In genomic region chr22:44574581-44575343, GRCh38 we compare ENCODE assay signal across 20 cellular contexts.
DNase-seq lines count a peak whose midpoint lies in the region; ATAC-seq and TF ChIP-seq lines count a peak whose summit lies in the region.
"Had no signal": no experiment of that assay in that cellular context is flagged by ENCODE, and none has a peak within 500 bp of the region (broad histone marks: within the 10 kb centered on the region; RNA-seq: fewer than 3 reads in every experiment).

No MANE protein-coding gene starts in this region.

- H3K4me3 Mint-ChIP-seq in activated naive CD8-positive, alpha-beta T cell treated with anti-CD3 and anti-CD28 coated beads, Interleukin-2, amount 10 ng/mL, durations not matched to agents 7 days and 5 days = no peak overlapping the region
- H3K4me3 Mint-ChIP-seq in activated naive CD8-positive, alpha-beta T cell treated with anti-CD3 and anti-CD28 coated beads, Interleukin-2, amount 50 U/mL, for 24 hours = no peak overlapping the region
- no peak overlapping the region for H3K4me3 Mint-ChIP-seq in stimulated activated naive B cell treated with anti-CD40 and anti-IgM and Interleukin-4, amounts not matched to agents 10 μg/mL and 1 μg/mL and 100 μg/mL, for 72 hours
- H3K4me3 Mint-ChIP-seq: CD4-positive, alpha-beta memory T cell; neural progenitor cell had no signal

- peaks cover 6% of the 10 kb centered on the region for H3K4me1 Mint-ChIP-seq in activated naive CD8-positive, alpha-beta T cell treated with anti-CD3 and anti-CD28 coated beads, Interleukin-2, amount 10 ng/mL, durations not matched to agents 7 days and 5 days
- no peaks in the 10 kb centered on the region for H3K4me1 Mint-ChIP-seq in activated naive CD8-positive, alpha-beta T cell treated with anti-CD3 and anti-CD28 coated beads, Interleukin-2, amount 50 U/mL, for 24 hours
- peaks cover 0 to 2% of the 10 kb centered on the region in 2 donors for H3K4me1 Mint-ChIP-seq in stimulated activated naive B cell treated with anti-CD40 and anti-IgM and Interleukin-4, amounts not matched to agents 10 μg/mL and 1 μg/mL and 100 μg/mL, for 72 hours

- DNase-seq in activated naive CD8-positive, alpha-beta T cell treated with anti-CD3 and anti-CD28 coated beads, Interleukin-2, amount 10 ng/mL, durations not matched to agents 7 days and 5 days = peak; percentile 13
- no peak for DNase-seq in activated naive CD8-positive, alpha-beta T cell treated with anti-CD3 and anti-CD28 coated beads, Interleukin-2, amount 50 U/mL, for 24 hours
- peak; percentile 4 for DNase-seq in WERI-Rb-1
- DNase-seq in right cardiac atrium = no peak
- DNase-seq in stomach = peak; percentile 16
- DNase-seq in C1 segment of cervical spinal cord (lab: John Stamatoyannopoulos, UW) = no peak
- DNase-seq in NCI-H1930 (lab: John Stamatoyannopoulos, UW) = no peak
- no peak for DNase-seq in stimulated activated naive B cell treated with anti-CD40 and anti-IgM and Interleukin-4, amounts not matched to agents 10 μg/mL and 1 μg/mL and 100 μg/mL, for 72 hours
- DNase-seq: activated CD4-positive, alpha-beta T cell treated with anti-CD3 and anti-CD28 coated beads, Interleukin-2, amount 50 U/mL, for 48 hours; CD4-positive, alpha-beta memory T cell; kidney; midbrain; NCI-H1694 treated with DMSO at 0.1 percent for 48 hours; NCI-H345; SHP77; stimulated activated CD4-positive, alpha-beta T cell treated with anti-CD3 and anti-CD28 coated beads, Interleukin-15, amount 100 ng/mL, for 24 hours; stimulated activated naive CD4-positive, alpha-beta T cell; T-helper 1 cell had no signal

- ATAC-seq in activated naive CD8-positive, alpha-beta T cell treated with anti-CD3 and anti-CD28 coated beads, Interleukin-2, amount 10 ng/mL, durations not matched to agents 7 days and 5 days (ENCODE audit: low read depth) = no peak
- ATAC-seq in activated naive CD8-positive, alpha-beta T cell treated with anti-CD3 and anti-CD28 coated beads, Interleukin-2, amount 50 U/mL, for 24 hours = no peak
- ATAC-seq in right cardiac atrium = peak; percentile 21 to 32
- ATAC-seq in stimulated activated naive B cell treated with anti-CD40 and anti-IgM and Interleukin-4, amounts not matched to agents 10 μg/mL and 1 μg/mL and 100 μg/mL, for 72 hours (replicated peaks) = no peak

- peaks cover 12% of the 10 kb centered on the region for H3K27me3 Mint-ChIP-seq in activated naive CD8-positive, alpha-beta T cell treated with anti-CD3 and anti-CD28 coated beads, Interleukin-2, amount 10 ng/mL, durations not matched to agents 7 days and 5 days
- peaks cover 14% of the 10 kb centered on the region for H3K27me3 Mint-ChIP-seq in activated naive CD8-positive, alpha-beta T cell treated with anti-CD3 and anti-CD28 coated beads, Interleukin-2, amount 50 U/mL, for 24 hours
- H3K27me3 Mint-ChIP-seq in stimulated activated naive B cell treated with anti-CD40 and anti-IgM and Interleukin-4, amounts not matched to agents 10 μg/mL and 1 μg/mL and 100 μg/mL, for 72 hours = peaks cover 40 to 62% of the 10 kb centered on the region in 2 donors

- no peaks in the 10 kb centered on the region for H3K9me3 Mint-ChIP-seq in activated naive CD8-positive, alpha-beta T cell treated with anti-CD3 and anti-CD28 coated beads, Interleukin-2, amount 10 ng/mL, durations not matched to agents 7 days and 5 days
- H3K9me3 Mint-ChIP-seq in activated naive CD8-positive, alpha-beta T cell treated with anti-CD3 and anti-CD28 coated beads, Interleukin-2, amount 50 U/mL, for 24 hours = no peaks in the 10 kb centered on the region
- H3K9me3 Mint-ChIP-seq in stimulated activated naive B cell treated with anti-CD40 and anti-IgM and Interleukin-4, amounts not matched to agents 10 μg/mL and 1 μg/mL and 100 μg/mL, for 72 hours = no peaks in the 10 kb centered on the region
- H3K9me3 Mint-ChIP-seq: CD4-positive, alpha-beta memory T cell had no signal

- no peak overlapping the region for H3K4me3 ChIP-seq in WERI-Rb-1 (ENCODE audit: low read depth, low read length)
- no peak overlapping the region for H3K4me3 ChIP-seq in right cardiac atrium (ENCODE audit: low read length)
- no peak overlapping the region for H3K4me3 ChIP-seq in stomach
- H3K4me3 ChIP-seq: hepatocyte, neural progenitor cell had no signal

- H3K9me3 ChIP-seq in WERI-Rb-1 (ENCODE audit: severe bottlenecking) (no peaks in the 10 kb centered on the region), right cardiac atrium (ENCODE audit: control insufficient read depth, low read length) (peaks cover 3% of the 10 kb centered on the region), stomach (peaks cover 0 to 5% (median 0%) of the 10 kb centered on the region in 4 donors)

- POLR2A ChIA-PET in activated naive CD8-positive, alpha-beta T cell treated with anti-CD3 and anti-CD28 coated beads, Interleukin-2, amount 10 ng/mL, durations not matched to agents 7 days and 5 days (lab: Charles Lee) = no interaction called here

- no peak for TF ChIP-seq POLR2A in stomach (IDR thresholded peaks at IDR 0.05)

- no peaks in the 10 kb centered on the region for H3K36me3 ChIP-seq in WERI-Rb-1
- no peaks in the 10 kb centered on the region for H3K36me3 ChIP-seq in stomach
- H3K36me3 ChIP-seq: neural progenitor cell had no signal

- H3K27ac ChIP-seq in WERI-Rb-1 (no peak overlapping the region), right cardiac atrium (ENCODE audit: low read length) (no peak overlapping the region), stomach (no peak overlapping the region)
- H3K27ac ChIP-seq: hepatocyte, neural progenitor cell had no signal

- H3K36me3 Mint-ChIP-seq in activated naive CD8-positive, alpha-beta T cell treated with anti-CD3 and anti-CD28 coated beads, Interleukin-2, amount 10 ng/mL, durations not matched to agents 7 days and 5 days = no peaks in the 10 kb centered on the region
- H3K36me3 Mint-ChIP-seq in activated naive CD8-positive, alpha-beta T cell treated with anti-CD3 and anti-CD28 coated beads, Interleukin-2, amount 50 U/mL, for 24 hours (ENCODE audit: low read depth) = no peaks in the 10 kb centered on the region
- no peaks in the 10 kb centered on the region for H3K36me3 Mint-ChIP-seq in stimulated activated naive B cell treated with anti-CD40 and anti-IgM and Interleukin-4, amounts not matched to agents 10 μg/mL and 1 μg/mL and 100 μg/mL, for 72 hours
- H3K36me3 Mint-ChIP-seq: CD4-positive, alpha-beta memory T cell; neural progenitor cell had no signal

- intact Hi-C loops in right cardiac atrium (cut with DNase I) (no loop called here), stomach (cut with DNase I; ENCODE audit: low total_unique reads) (no loop called here)

- WGBS in right cardiac atrium = 37% methylated on average over 20 of the region's 20 CpGs
- 57 to 69% (median 58%) methylated on average over 13 to 20 of the region's 20 CpGs for WGBS in stomach, 5 donors

- H3K27me3 ChIP-seq in WERI-Rb-1 (ENCODE audit: insufficient read depth, low read depth, severe bottlenecking) (no peaks in the 10 kb centered on the region), right cardiac atrium (ENCODE audit: control insufficient read depth, insufficient read depth) (no peaks in the 10 kb centered on the region), stomach (peaks cover 0 to 55% (median 0%) of the 10 kb centered on the region in 3 donors)
- H3K27me3 ChIP-seq: neural progenitor cell had no signal

- no peak for TF ChIP-seq EP300 in stomach (IDR thresholded peaks at IDR 0.05)

- no peak for TF ChIP-seq CTCF in WERI-Rb-1 (IDR thresholded peaks at IDR 0.05; ENCODE audit: low read depth, low read length)
- no peak for TF ChIP-seq CTCF in stomach (IDR thresholded peaks at IDR 0.05)

- H3K4me1 ChIP-seq in right cardiac atrium (ENCODE audit: control insufficient read depth, insufficient read depth, low read length) (peaks cover 6% of the 10 kb centered on the region), stomach (peaks cover 0 to 13% (median 4%) of the 10 kb centered on the region in 4 donors)
- H3K4me1 ChIP-seq: neural progenitor cell had no signal

- H3K27ac Mint-ChIP-seq in activated naive CD8-positive, alpha-beta T cell treated with anti-CD3 and anti-CD28 coated beads, Interleukin-2, amount 10 ng/mL, durations not matched to agents 7 days and 5 days = no peak overlapping the region
- no peak overlapping the region for H3K27ac Mint-ChIP-seq in activated naive CD8-positive, alpha-beta T cell treated with anti-CD3 and anti-CD28 coated beads, Interleukin-2, amount 50 U/mL, for 24 hours
- no peak overlapping the region for H3K27ac Mint-ChIP-seq in stimulated activated naive B cell treated with anti-CD40 and anti-IgM and Interleukin-4, amounts not matched to agents 10 μg/mL and 1 μg/mL and 100 μg/mL, for 72 hours
- H3K27ac Mint-ChIP-seq: CD4-positive, alpha-beta memory T cell had no signal

Comparison
In these comparisons a context has a peak if more than half of its experiments do, and no peak if none do; other contexts are left out.
1. DNase-seq: peak in activated naive CD8-positive, alpha-beta T cell treated with anti-CD3 and anti-CD28 coated beads, Interleukin-2, amount 10 ng/mL, durations not matched to agents 7 days and 5 days (single experiment), WERI-Rb-1 (single experiment) and stomach (single experiment); none in activated naive CD8-positive, alpha-beta T cell treated with anti-CD3 and anti-CD28 coated beads, Interleukin-2, amount 50 U/mL, for 24 hours (single experiment), right cardiac atrium (0 of 3), C1 segment of cervical spinal cord (0 of 14), NCI-H1930 (0 of 2) and stimulated activated naive B cell treated with anti-CD40 and anti-IgM and Interleukin-4, amounts not matched to agents 10 μg/mL and 1 μg/mL and 100 μg/mL, for 72 hours (single experiment).
2. ATAC-seq: peak in right cardiac atrium (2 of 2); none in activated naive CD8-positive, alpha-beta T cell treated with anti-CD3 and anti-CD28 coated beads, Interleukin-2, amount 10 ng/mL, durations not matched to agents 7 days and 5 days (single experiment), activated naive CD8-positive, alpha-beta T cell treated with anti-CD3 and anti-CD28 coated beads, Interleukin-2, amount 50 U/mL, for 24 hours (single experiment) and stimulated activated naive B cell treated with anti-CD40 and anti-IgM and Interleukin-4, amounts not matched to agents 10 μg/mL and 1 μg/mL and 100 μg/mL, for 72 hours (0 of 2).